In genomic region chr14:92731622-92732021, GRCh38 we compare ENCODE assay signal across 35 cellular contexts.
"Had no signal": no experiment of that assay in that cellular context is flagged by ENCODE, and none has a peak within 500 bp of the region (broad histone marks: within the 10 kb centered on the region; RNA-seq: fewer than 3 reads in every experiment).

No MANE protein-coding gene starts in this region.

- H3K4me1 ChIP-seq: ascending aorta, body of pancreas, breast epithelium had no signal

- H3K9me3 Mint-ChIP-seq: activated T-helper 17 cell treated with anti-CD3 and anti-CD28 coated beads, Interleukin-2, amount 50 U/mL, for 72 hours; central memory CD8-positive, alpha-beta T cell had no signal

- DNase-seq: activated effector memory CD4-positive, alpha-beta T cell treated with anti-CD3 and anti-CD28 coated beads, Interleukin-2, amount 50 U/mL, for 16 hours; activated effector memory CD4-positive, alpha-beta T cell treated with Interleukin-2 at 50 U/mL for 16 hours; activated gamma-delta T cell; activated gamma-delta T cell treated with Interleukin-2 at 50 U/mL for 16 hours; activated naive CD4-positive, alpha-beta T cell; activated naive CD4-positive, alpha-beta T cell treated with anti-CD3 and anti-CD28 coated beads for 36 hours; activated naive CD4-positive, alpha-beta T cell treated with anti-CD3 and anti-CD28 coated beads, Interleukin-2, amount 10 ng/mL, durations not matched to agents 7 days and 5 days; activated naive CD4-positive, alpha-beta T cell treated with Interleukin-2 at 50 U/mL for 16 hours; activated naive CD8-positive, alpha-beta T cell treated with anti-CD3 and anti-CD28 coated beads for 36 hours; activated naive CD8-positive, alpha-beta T cell treated with anti-CD3 and anti-CD28 coated beads, Interleukin-2, amount 10 ng/mL, durations not matched to agents 7 days and 5 days; activated naive CD8-positive, alpha-beta T cell treated with anti-CD3 and anti-CD28 coated beads, Interleukin-2, amount 50 U/mL, for 24 hours; activated T-cell treated with anti-CD3 and anti-CD28 coated beads, Interleukin-2, amount 50 U/mL, for 1 hour; activated T-cell treated with anti-CD3 and anti-CD28 coated beads, Interleukin-2, amount 50 U/mL, for 24 hours; activated T-cell treated with anti-CD3 and anti-CD28 coated beads, Interleukin-2, amount 50 U/mL, for 4 hours; amniotic stem cell; amygdala; anterior cingulate cortex; aorta; body of pancreas; brain microvascular endothelial cell; caudate nucleus; central memory CD4-positive, alpha-beta T cell; cerebellar nuclear complex; colonic mucosa had no signal

- H3K9me3 ChIP-seq: adrenal gland, ascending aorta, body of pancreas, breast epithelium, colonic mucosa had no signal

- H3K27me3 ChIP-seq: adrenal gland, ascending aorta, body of pancreas, brain microvascular endothelial cell, breast epithelium, cardiac muscle cell, colonic mucosa had no signal

- ATAC-seq: activated naive CD4-positive, alpha-beta T cell treated with anti-CD3 and anti-CD28 coated beads, Interleukin-2, amount 50 U/mL, for 72 hours; activated naive CD8-positive, alpha-beta T cell treated with anti-CD3 and anti-CD28 coated beads, Interleukin-2, amount 50 U/mL, for 24 hours; activated T-cell treated with anti-CD3 and anti-CD28 coated beads, Interleukin-2, amount 50 U/mL, for 4 hours; activated T-helper 17 cell treated with anti-CD3 and anti-CD28 coated beads, Interleukin-2, amount 50 U/mL, for 72 hours; body of pancreas had no signal

- H3K27me3 Mint-ChIP-seq: activated naive CD8-positive, alpha-beta T cell; brain had no signal

- H3K4me3 Mint-ChIP-seq: activated naive CD4-positive, alpha-beta T cell treated with anti-CD3 and anti-CD28 coated beads for 36 hours; activated naive CD4-positive, alpha-beta T cell treated with anti-CD3 and anti-CD28 coated beads, Interleukin-2, amount 10 ng/mL, durations not matched to agents 7 days and 5 days; activated naive CD8-positive, alpha-beta T cell; activated naive CD8-positive, alpha-beta T cell treated with anti-CD3 and anti-CD28 coated beads for 36 hours; activated naive CD8-positive, alpha-beta T cell treated with anti-CD3 and anti-CD28 coated beads, Interleukin-2, amount 10 ng/mL, durations not matched to agents 7 days and 5 days; activated naive CD8-positive, alpha-beta T cell treated with anti-CD3 and anti-CD28 coated beads, Interleukin-2, amount 50 U/mL, for 24 hours; activated T-cell treated with anti-CD3 and anti-CD28 coated beads, Interleukin-2, amount 50 U/mL, for 24 hours; activated T-cell treated with anti-CD3 and anti-CD28 coated beads, Interleukin-2, amount 50 U/mL, for 4 hours; activated T-helper 1 cell treated with anti-CD3 and anti-CD28 coated beads, Interleukin-12 subunit alpha, Interleukin-12 subunit beta, Interleukin-2, Interleukin-4 antibody, amounts not matched to agents 30 ng/mL and 10 ng/mL and 1 ng/mL, durations not matched to agents 14 hours and 24 hours and 36 hours; activated T-helper 17 cell treated with anti-CD3 and anti-CD28 coated beads, Interleukin-2, amount 50 U/mL, for 72 hours; brain; central memory CD8-positive, alpha-beta T cell had no signal

- H3K27ac Mint-ChIP-seq: activated naive CD4-positive, alpha-beta T cell treated with anti-CD3 and anti-CD28 coated beads for 36 hours; activated naive CD4-positive, alpha-beta T cell treated with anti-CD3 and anti-CD28 coated beads, Interleukin-2, amount 10 ng/mL, durations not matched to agents 7 days and 5 days; activated naive CD4-positive, alpha-beta T cell treated with anti-CD3 and anti-CD28 coated beads, Interleukin-2, amount 50 U/mL, for 72 hours; activated naive CD8-positive, alpha-beta T cell; activated naive CD8-positive, alpha-beta T cell treated with anti-CD3 and anti-CD28 coated beads for 36 hours; activated naive CD8-positive, alpha-beta T cell treated with anti-CD3 and anti-CD28 coated beads, Interleukin-2, amount 10 ng/mL, durations not matched to agents 7 days and 5 days; activated naive CD8-positive, alpha-beta T cell treated with anti-CD3 and anti-CD28 coated beads, Interleukin-2, amount 50 U/mL, for 24 hours; activated T-cell treated with anti-CD3 and anti-CD28 coated beads, Interleukin-2, amount 50 U/mL, for 24 hours; activated T-helper 1 cell treated with anti-CD3 and anti-CD28 coated beads, Interleukin-12 subunit alpha, Interleukin-12 subunit beta, Interleukin-2, Interleukin-4 antibody, amounts not matched to agents 30 ng/mL and 10 ng/mL and 1 ng/mL, durations not matched to agents 14 hours and 24 hours and 36 hours; activated T-helper 17 cell treated with anti-CD3 and anti-CD28 coated beads, Interleukin-2, amount 50 U/mL, for 72 hours; activated T-helper 2 cell treated with anti-CD3 and anti-CD28 coated beads, Interferon-gamma antibody, Interleukin-2, Interleukin-4, amounts not matched to agents 10 μg/mL and 5 μg/mL and 100 μg/mL, durations not matched to agents 14 hours and 24 hours and 36 hours; brain had no signal

- H3K36me3 ChIP-seq: breast epithelium, colonic mucosa had no signal

- H3K4me3 ChIP-seq: adrenal gland, ascending aorta, body of pancreas, breast epithelium, cardiac muscle cell, colonic mucosa had no signal

- H3K27ac ChIP-seq: adrenal gland, ascending aorta, body of pancreas, brain microvascular endothelial cell, breast epithelium, colonic mucosa had no signal
